8 cellular contexts compared by ENCODE assay signal in genomic region chr2:162343824-162344616, GRCh38. TPM values are rescaled to one million over a fixed set of nuclear protein-coding genes. Genes with fewer than 3 reads are reported as not detected.
DNase-seq lines count a peak whose midpoint lies in the region; ATAC-seq, FAIRE-seq and TF ChIP-seq lines count a peak whose summit lies in the region.

A gene with protein sequence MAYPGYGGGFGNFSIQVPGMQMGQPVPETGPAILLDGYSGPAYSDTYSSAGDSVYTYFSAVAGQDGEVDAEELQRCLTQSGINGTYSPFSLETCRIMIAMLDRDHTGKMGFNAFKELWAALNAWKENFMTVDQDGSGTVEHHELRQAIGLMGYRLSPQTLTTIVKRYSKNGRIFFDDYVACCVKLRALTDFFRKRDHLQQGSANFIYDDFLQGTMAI (plus strand): TSS chr2:162344132. CDS start chr2:162344249, 117 bp downstream.

- ATAC-seq in GM19328 (IDR thresholded peaks at IDR 0.05; ENCODE audit: unreplicated experiment), result peak; percentile 99
- peak; percentile 95 for ATAC-seq in HG03469 (IDR thresholded peaks at IDR 0.05; ENCODE audit: unreplicated experiment)
- ATAC-seq in HepG2, result peak; percentile 99

- POLR2A ChIA-PET in activated CD4-positive, alpha-beta memory T cell treated with anti-CD3 and anti-CD28 coated beads, Interleukin-2, amount 10 ng/mL, durations not matched to agents 7 days and 5 days (lab: Charles Lee), result interaction anchor here (1.1 to 2.7 kb wide), 2 partner anchors 9 to 25 kb away, joined by 6 to 18 read pairs; partner anchors contain the start of gene IFIH1
- POLR2A ChIA-PET in HepG2 (lab: Yijun Ruan, JAX), result interaction anchor here (1.0 to 2.3 kb wide), 3 partner anchors 9 to 231 kb away, joined by 8 to 20 read pairs (median 8); partner anchors contain the start of gene IFIH1

- H3K27me3 ChIP-seq in BLaER1 (no peaks in the 10 kb centered on the region), HepG2 (ENCODE audit: control insufficient read depth in 1 of 2, insufficient read depth in 2 of 2, low read length in 2 of 2) (no peaks in the 10 kb centered on the region; a peak in 1 of 5 replicates)

- peak; percentile 28; the same call in 1 of the 2 replicates for TF ChIP-seq RAD21 in HepG2 (CRISPR knock-in tag; IDR thresholded peaks at IDR 0.05)

- H2AFZ ChIP-seq in HepG2 (ENCODE audit: low read length), result peak within 1 kb of the TSS; percentile 95

- H3K9ac ChIP-seq in BLaER1 (peak within 1 kb of the TSS; percentile 70), HepG2 (ENCODE audit: insufficient read depth, low read depth, low read length) (peak within 1 kb of the TSS; percentile 84)

- H3K27me3 Mint-ChIP-seq in activated CD4-positive, alpha-beta memory T cell treated with anti-CD3 and anti-CD28 coated beads, Interleukin-2, amount 10 ng/mL, durations not matched to agents 7 days and 5 days, result peaks cover 3% of the 10 kb centered on the region

- DNase-seq in NCI-H774 (lab: John Stamatoyannopoulos, UW) (peak; percentile 96), dermis microvascular lymphatic vessel endothelial cell (ENCODE audit: low read depth in 2 of 2) (peak; percentile 60 to 72), HepG2 (ENCODE audit: low spot score) (peak; percentile 97)
- DNase-seq in activated CD4-positive, alpha-beta memory T cell treated with anti-CD3 and anti-CD28 coated beads, Interleukin-2, amount 10 ng/mL, durations not matched to agents 7 days and 5 days, result peak; percentile 98
- DNase-seq in stimulated activated CD4-positive, alpha-beta T cell treated with anti-CD3 and anti-CD28 coated beads, Interleukin-2, amount 100 ng/mL, for 48 hours, result peak; percentile 95 to 96

- no peaks in the 10 kb centered on the region for H3K36me3 Mint-ChIP-seq in activated CD4-positive, alpha-beta memory T cell treated with anti-CD3 and anti-CD28 coated beads, Interleukin-2, amount 10 ng/mL, durations not matched to agents 7 days and 5 days (ENCODE audit: low read depth)

- H3K9me3 ChIP-seq in BLaER1 (peaks cover 5% of the 10 kb centered on the region; the same call in 1 of the 2 replicates), HepG2 (ENCODE audit: low read length) (no peaks in the 10 kb centered on the region)

- peak within 1 kb of the TSS; percentile 86 for H3K4me3 Mint-ChIP-seq in activated CD4-positive, alpha-beta memory T cell treated with anti-CD3 and anti-CD28 coated beads, Interleukin-2, amount 10 ng/mL, durations not matched to agents 7 days and 5 days

- peak; percentile 63 to 96; a peak in 3 of 4 replicates for TF ChIP-seq POLR2A in HepG2 (IDR thresholded peaks at IDR 0.05; ENCODE audit: insufficient read depth in 1 of 2, low read depth in 2 of 2, low read length in 2 of 2)

- intact Hi-C loops in HepG2 (cut with micrococcal nuclease; ENCODE audit: unreplicated experiment), result loop anchor here (1.0 to 5.0 kb wide), 2 partner anchors 26 to 238 kb away; partner anchors contain the start of gene IFIH1

- H3K9me3 Mint-ChIP-seq in activated CD4-positive, alpha-beta memory T cell treated with anti-CD3 and anti-CD28 coated beads, Interleukin-2, amount 10 ng/mL, durations not matched to agents 7 days and 5 days, result no peaks in the 10 kb centered on the region

- peaks cover 14% of the 10 kb centered on the region for H3K4me1 Mint-ChIP-seq in activated CD4-positive, alpha-beta memory T cell treated with anti-CD3 and anti-CD28 coated beads, Interleukin-2, amount 10 ng/mL, durations not matched to agents 7 days and 5 days

- peaks cover 13% of the 10 kb centered on the region for H3K79me2 ChIP-seq in HepG2 (ENCODE audit: insufficient read depth, low read length)

- peaks cover 17% of the 10 kb centered on the region for H3K4me1 ChIP-seq in BLaER1
- peaks cover 22% of the 10 kb centered on the region for H3K4me1 ChIP-seq in HepG2 (ENCODE audit: insufficient read depth, low read length)

- H4K20me1 ChIP-seq in BLaER1 (no peaks in the 10 kb centered on the region), HepG2 (ENCODE audit: insufficient read depth, low read length) (no peaks in the 10 kb centered on the region)

- CTCF ChIA-PET in activated CD4-positive, alpha-beta memory T cell treated with anti-CD3 and anti-CD28 coated beads, Interleukin-2, amount 10 ng/mL, durations not matched to agents 7 days and 5 days (lab: Charles Lee), result interaction anchor here (0.7 to 2.0 kb wide), 4 partner anchors 10 to 46 kb away, joined by 3 to 9 read pairs (median 6); partner anchors contain the start of gene IFIH1
- CTCF ChIA-PET in HepG2 (lab: Yijun Ruan, JAX; ENCODE audit: low intra/inter-chr PET ratio, low total read pairs), result no interaction called here

- H3K4me2 ChIP-seq in BLaER1 (peak within 1 kb of the TSS; percentile 64), HepG2 (ENCODE audit: low read depth, low read length) (peak within 1 kb of the TSS; percentile 94)

- no TSS peak for BruUV-seq in HepG2 (replicated peaks; lab: Mats Ljungman, UMichigan)

- peak; percentile 53 for TF ChIP-seq CTCF in HepG2 (CRISPR knock-in tag; IDR thresholded peaks at IDR 0.05)

- peak; percentile 63 for FAIRE-seq in HepG2 (lab: Jason Lieb, UNC)

- TF ChIP-seq EP300 in HepG2 (IDR thresholded peaks at IDR 0.05; ENCODE audit: low read depth in 2 of 2, low read length in 2 of 2) (no peak), HepG2 (CRISPR knock-in tag; IDR thresholded peaks at IDR 0.05; ENCODE audit: borderline replicate concordance) (no peak)

- in situ Hi-C loops in HepG2 (cut with HindIII; ENCODE audit: extremely low pct_ligation_motif_present, low pct_unique_long_range_greater_than_20kb), result no loop called here

- peak within 1 kb of the TSS; percentile 55 for H3K27ac Mint-ChIP-seq in activated CD4-positive, alpha-beta memory T cell treated with anti-CD3 and anti-CD28 coated beads, Interleukin-2, amount 10 ng/mL, durations not matched to agents 7 days and 5 days

- WGBS in HepG2 (ENCODE audit: low lambda C conversion rate), result 1% methylated on average over 44 of the region's 57 CpGs

- H3K36me3 ChIP-seq in BLaER1, result no peaks in the 10 kb centered on the region
- no peaks in the 10 kb centered on the region for H3K36me3 ChIP-seq in HepG2 (replicated peaks in 1 of 2; ENCODE audit: control insufficient read depth in 1 of 2, insufficient read depth in 2 of 2, low read length in 2 of 2)

- H3K4me3 ChIP-seq in BLaER1 (peak within 1 kb of the TSS; percentile 76), HepG2 (replicated peaks in 1 of 3; ENCODE audit: insufficient read depth in 1 of 3, low read depth in 2 of 3, low read length in 3 of 3) (peak within 1 kb of the TSS; percentile 77 to 97 (median 90))

- H3K27ac ChIP-seq in BLaER1 (peak within 1 kb of the TSS; percentile 58; the same call in 1 of the 2 replicates), HepG2 (ENCODE audit: extremely low read length, insufficient read depth, low read length) (peak within 1 kb of the TSS; percentile 61)

TF ChIP-seq in HepG2, 621 proteins besides CTCF, POLR2A, EP300 and RAD21 (continues in another document):
- TF ChIP-seq ARHGAP35 (CRISPR knock-in tag; IDR thresholded peaks at IDR 0.05; ENCODE audit: borderline replicate concordance), result peak; percentile 88; the same call in 1 of the 2 replicates
- peak; percentile 87; the same call in 1 of the 2 replicates for TF ChIP-seq AHR (CRISPR knock-in tag; IDR thresholded peaks at IDR 0.05)
- no peak for TF ChIP-seq RNF219 (CRISPR knock-in tag; IDR thresholded peaks at IDR 0.05)
- TF ChIP-seq ATF1 (CRISPR knock-in tag; IDR thresholded peaks at IDR 0.05), result no peak
- peak; percentile 83; the same call in 1 of the 2 replicates for TF ChIP-seq ZSCAN21 (CRISPR knock-in tag; IDR thresholded peaks at IDR 0.05; ENCODE audit: borderline replicate concordance)
- TF ChIP-seq HDAC1 (CRISPR knock-in tag; IDR thresholded peaks at IDR 0.05), result peak; percentile 93

RNA-seq across cellular contexts. Expression of the gene that starts here (rescaled TPM):
- total RNA-seq in activated CD4-positive, alpha-beta memory T cell treated with anti-CD3 and anti-CD28 coated beads, Interleukin-2, amount 10 ng/mL, durations not matched to agents 7 days and 5 days, result 10 to 100 TPM; 15.4 to 17.0 TPM
- 4.5 and 7.1 TPM in 2 replicates for total RNA-seq in dermis microvascular lymphatic vessel endothelial cell
- 48.3 and 69.6 TPM in 2 replicates for total RNA-seq in HepG2 (2016; rRNA removed; fragmentation: Illumina TruSeq; extraction: Trizol)
- total RNA-seq in HepG2 (2016; cell fraction: cytosol; rRNA removed; fragmentation: Illumina TruSeq; extraction: Trizol; ENCODE audit: low read depth), result 4.8 and 5.6 TPM in 2 replicates
- 53.8 and 73.2 TPM in 2 replicates for total RNA-seq in HepG2 (2016; cell fraction: insoluble cytoplasmic fraction; rRNA removed; fragmentation: Illumina TruSeq; extraction: Trizol)
- total RNA-seq in HepG2 (2016; cell fraction: membrane; rRNA removed; fragmentation: Illumina TruSeq; extraction: Trizol), result 10.8 and 11.8 TPM in 2 replicates
- 25.2 TPM in 2 replicates for total RNA-seq in HepG2 (2016; cell fraction: nucleus; rRNA removed; fragmentation: Illumina TruSeq; extraction: Trizol)
- 37.5 and 42.0 TPM in 2 replicates for polyA plus RNA-seq in HepG2 (2011; rRNA removed)
- polyA plus RNA-seq in HepG2 (2011; cell fraction: cytosol; rRNA removed), result 29.6 and 30.2 TPM in 2 replicates
- 18.5 and 19.2 TPM in 2 replicates for polyA plus RNA-seq in HepG2 (2011; cell fraction: nucleus; rRNA removed)
- 31.4 and 38.3 TPM in 2 replicates for polyA plus RNA-seq in HepG2 (2012)
- polyA plus RNA-seq in HepG2 (2016; cell fraction: cytosol; fragmentation: Illumina TruSeq; extraction: Trizol; ENCODE audit: low read depth), result 3.0 and 3.2 TPM in 2 replicates
- 63.5 and 69.1 TPM in 2 replicates for polyA plus RNA-seq in HepG2 (2016; cell fraction: insoluble cytoplasmic fraction; fragmentation: Illumina TruSeq; extraction: Trizol; ENCODE audit: low read depth)
- 5.8 and 6.4 TPM in 2 replicates for polyA plus RNA-seq in HepG2 (2016; cell fraction: membrane; fragmentation: Illumina TruSeq; extraction: Trizol; ENCODE audit: low read depth)
- 35.6 and 39.1 TPM in 2 replicates for polyA plus RNA-seq in HepG2 (2016; cell fraction: nucleus; fragmentation: Illumina TruSeq; extraction: Trizol; ENCODE audit: insufficient read depth, low read depth)
- 1.4 and 24.4 TPM in 2 replicates for polyA minus RNA-seq in HepG2 (2011; rRNA and poly(A)+ RNA removed; ENCODE audit: low replicate concordance)
- 34.6 TPM in 2 replicates for polyA minus RNA-seq in HepG2 (2011; cell fraction: cytosol; rRNA and poly(A)+ RNA removed)
- polyA minus RNA-seq in HepG2 (2011; cell fraction: nucleus; rRNA and poly(A)+ RNA removed), result 23.0 and 25.1 TPM in 2 replicates

Comparison
In these comparisons a context has a peak if more than half of its experiments do, and no peak if none do; other contexts are left out.
1. Peak in every context shown above with its lines: DNase-seq, ATAC-seq, H3K4me3 ChIP-seq and H3K27ac ChIP-seq.